8 cellular contexts compared by ENCODE assay signal in genomic region chr1:54971317-54971791, GRCh38. TPM values are rescaled to one million over a fixed set of nuclear protein-coding genes. Genes with fewer than 3 reads are reported as not detected.
DNase-seq lines count a peak whose midpoint lies in the region; ATAC-seq and TF ChIP-seq lines count a peak whose summit lies in the region.

No MANE protein-coding gene starts in this region.

- peak; percentile 54 for DNase-seq in EH (ENCODE audit: low read depth)
- peak; percentile 17 for DNase-seq in ecto neural progenitor cell (ENCODE audit: low spot score)
- DNase-seq in NCI-H526 treated with DMSO at 0.1 percent for 48 hours (lab: John Stamatoyannopoulos, UW), result no peak
- no peak for DNase-seq in epidermal melanocyte (ENCODE audit: insufficient read length, low spot score)
- no peak for DNase-seq in GM03348 (ENCODE audit: low spot score)
- no peak for DNase-seq in omental fat pad (ENCODE audit: low spot score)

- TF ChIP-seq CTCF in omental fat pad (IDR thresholded peaks at IDR 0.05), result no peak

- ATAC-seq in GM21381 (IDR thresholded peaks at IDR 0.05; ENCODE audit: unreplicated experiment) (peak; percentile 81), HG03457 (IDR thresholded peaks at IDR 0.05; ENCODE audit: unreplicated experiment) (peak; percentile 82), omental fat pad (ENCODE audit: low FRiP score) (no peak)

RNA-seq across cellular contexts. Expression of gene TMEM61, which starts 9.1 kb away (rescaled TPM):
- not detected for total RNA-seq in omental fat pad

RNA-seq across cellular contexts. Expression of gene BSND, which starts 27.4 kb away (rescaled TPM):
- not detected for total RNA-seq in omental fat pad

Comparison
In these comparisons a context has a peak if more than half of its experiments do, and no peak if none do; other contexts are left out.
1. DNase-seq: peak in EH (single experiment) and ecto neural progenitor cell (single experiment); none in NCI-H526 treated with DMSO at 0.1 percent for 48 hours (single experiment), epidermal melanocyte (single experiment), GM03348 (single experiment) and omental fat pad (single experiment).